In genomic region chr22:22168190-22168940, GRCh38 we compare ENCODE assay signal across 7 cellular contexts.
DNase-seq lines count a peak whose midpoint lies in the region; ATAC-seq, FAIRE-seq and TF ChIP-seq lines count a peak whose summit lies in the region.

No MANE protein-coding gene starts in this region.

- H3K36me3 Mint-ChIP-seq in activated naive CD8-positive, alpha-beta T cell = no peaks in the 10 kb centered on the region

- H3K36me3 ChIP-seq in H7 (replicated peaks; ENCODE audit: control insufficient read depth, insufficient read depth, low read length) (no peaks in the 10 kb centered on the region), ascending aorta (no peaks in the 10 kb centered on the region)

- TF ChIP-seq POLR2A in GM12891 (IDR thresholded peaks at IDR 0.05; ENCODE audit: low read depth, low read length) = peak; percentile 48; the same call in 1 of the 2 replicates
- no peak for TF ChIP-seq POLR2A in lower leg skin (IDR thresholded peaks at IDR 0.05)

- TF ChIP-seq CTCF in lower leg skin (IDR thresholded peaks at IDR 0.05) = no peak
- TF ChIP-seq CTCF in ascending aorta (IDR thresholded peaks at IDR 0.05) = no peak

- WGBS in lower leg skin, 2 donors = 25 to 31% methylated on average over 7 of the region's 7 CpGs

- ATAC-seq in Right ventricle myocardium inferior = no peak

- FAIRE-seq in GM12891 (lab: Jason Lieb, UNC) = peak; percentile 95

- H3K4me3 ChIP-seq in H7 (ENCODE audit: insufficient read depth, low read depth, low read length) (no peak overlapping the region), lower leg skin (ENCODE audit: low read depth, poor library complexity, severe bottlenecking) (peak overlapping the region; percentile 8), ascending aorta (no peak overlapping the region)

- no peaks in the 10 kb centered on the region for H3K9me3 Mint-ChIP-seq in activated naive CD8-positive, alpha-beta T cell (ENCODE audit: low read depth)

- H3K4me1 ChIP-seq in ascending aorta = no peaks in the 10 kb centered on the region

- H3K9me3 ChIP-seq in ascending aorta = no peaks in the 10 kb centered on the region

- DNase-seq in GM12891 (ENCODE audit: insufficient read length, low spot score) (peak; percentile 31), H7 (peak; percentile 54), NCI-H1694 treated with DMSO at 0.1 percent for 48 hours (lab: John Stamatoyannopoulos, UW) (peak; percentile 85), lower leg skin (ENCODE audit: low spot score in 2 of 2) (no peak), ascending aorta (ENCODE audit: low spot score in 2 of 2) (no peak), Right ventricle myocardium inferior (ENCODE audit: missing footprints) (no peak)

- peaks cover 27% of the 10 kb centered on the region for H3K4me1 Mint-ChIP-seq in activated naive CD8-positive, alpha-beta T cell (ENCODE audit: low read depth)

- peak overlapping the region; percentile 72 for H3K27ac Mint-ChIP-seq in activated naive CD8-positive, alpha-beta T cell

- H3K27me3 Mint-ChIP-seq in activated naive CD8-positive, alpha-beta T cell = no peaks in the 10 kb centered on the region

- H3K4me3 Mint-ChIP-seq in activated naive CD8-positive, alpha-beta T cell = peak overlapping the region; percentile 79

- no peak overlapping the region for H3K27ac ChIP-seq in ascending aorta

- H3K27me3 ChIP-seq in H7 (ENCODE audit: control insufficient read depth, insufficient read depth, low read length) = peaks cover 89% of the 10 kb centered on the region
- no peaks in the 10 kb centered on the region for H3K27me3 ChIP-seq in ascending aorta

- intact Hi-C loops in lower leg skin (cut with DNase I; ENCODE audit: low total_unique reads) (no loop called here), ascending aorta (cut with DNase I) (no loop called here), Right ventricle myocardium inferior (cut with DNase I) (no loop called here)

TF ChIP-seq in GM12891, 5 proteins besides CTCF, POLR2A, EP300 and RAD21:
- TF ChIP-seq POU2F2 (IDR thresholded peaks at IDR 0.05; ENCODE audit: low read depth, low read length) (no peak), PAX5 (IDR thresholded peaks at IDR 0.05; ENCODE audit: insufficient read depth, low read length, severe bottlenecking) (no peak), POLR2AphosphoS5 (IDR thresholded peaks at IDR 0.05; ENCODE audit: low read depth, low read length) (peak; percentile 58; the same call in 1 of the 2 replicates), TAF1 (IDR thresholded peaks at IDR 0.05; ENCODE audit: low read depth, low read length) (peak; percentile 41; the same call in 1 of the 2 replicates)

Comparison
In these comparisons a context has a peak if more than half of its experiments do, and no peak if none do; other contexts are left out.
1. DNase-seq: peak in GM12891 (single experiment), H7 (single experiment) and NCI-H1694 treated with DMSO at 0.1 percent for 48 hours (single experiment); none in lower leg skin (0 of 2), ascending aorta (0 of 2) and Right ventricle myocardium inferior (single experiment).